In the genomic region with DNA sequence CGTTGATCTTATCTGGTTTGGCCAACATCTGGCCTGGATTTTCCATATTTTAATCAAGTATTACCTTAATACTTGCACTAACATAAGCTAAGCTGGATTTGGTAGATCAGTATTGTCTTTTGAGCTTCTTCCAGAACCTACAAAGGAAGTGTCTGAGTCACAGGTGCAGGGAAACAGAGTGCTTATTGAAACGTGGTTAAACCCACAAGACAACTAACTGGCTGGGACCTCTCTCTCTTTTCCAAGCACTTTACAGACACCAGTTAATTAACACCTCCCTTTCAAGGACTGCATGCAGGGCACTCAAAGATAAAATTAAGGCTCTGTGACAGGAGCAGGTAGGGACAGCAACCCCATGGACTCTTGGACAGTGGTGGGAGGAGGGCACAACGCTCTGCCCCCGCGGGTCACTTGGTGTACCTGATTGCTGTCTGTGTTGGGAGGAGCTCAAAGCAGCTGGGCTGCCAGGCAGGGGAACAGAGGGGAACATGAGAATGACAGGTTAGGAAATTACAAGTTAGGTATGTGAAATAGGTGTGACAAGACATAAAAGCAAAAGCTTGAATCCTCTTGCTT, we compare ENCODE assay signal across 17 cellular contexts.
DNase-seq lines count a peak whose midpoint lies in the region; ATAC-seq and TF ChIP-seq lines count a peak whose summit lies in the region.
"Had no signal": no experiment of that assay in that cellular context is flagged by ENCODE, and none has a peak within 500 bp of the region (broad histone marks: within the 10 kb centered on the region; RNA-seq: fewer than 3 reads in every experiment).

No MANE protein-coding gene starts in this region.

- H3K9ac ChIP-seq in mammary epithelial cell (ENCODE audit: insufficient read depth, low read length) (no peak overlapping the region), neural progenitor cell (no peak overlapping the region)

- H3K9me3 Mint-ChIP-seq in neural progenitor cell = no peaks in the 10 kb centered on the region

- H3K27me3 Mint-ChIP-seq in neural progenitor cell (ENCODE audit: insufficient read depth, low read depth) = no peaks in the 10 kb centered on the region

- H3K27ac ChIP-seq in mammary epithelial cell (ENCODE audit: insufficient read depth, low read depth, low read length) = no peak overlapping the region
- H3K27ac ChIP-seq in neural progenitor cell = no peak overlapping the region
- H3K27ac ChIP-seq: 22Rv1 had no signal

- dilution Hi-C loops in mammary epithelial cell (cut with HindIII; ENCODE audit: low sequenced_read_pairs) = no loop called here

- DNase-seq in NCI-H2227 (lab: John Stamatoyannopoulos, UW; ENCODE audit: unreplicated experiment) = peak; percentile 58
- no peak for DNase-seq in NCI-H2227 treated with DMSO at 0.1 percent for 48 hours (lab: John Stamatoyannopoulos, UW)
- peak; percentile 8 for DNase-seq in mammary epithelial cell
- DNase-seq in kidney glomerular epithelial cell (lab: John Stamatoyannopoulos, UW) = peak; percentile 24
- DNase-seq in neural progenitor cell (ENCODE audit: low spot score) = peak; percentile 44
- no peak for DNase-seq in SKM-1 (lab: John Stamatoyannopoulos, UW; ENCODE audit: unreplicated experiment)
- DNase-seq in NCI-H1048 (lab: John Stamatoyannopoulos, UW) = no peak
- DNase-seq: CD8-positive, alpha-beta T cell; COR-L47; DMS153; DND-41; GF-D8; HCEC 1CT; HFFc6 had no signal

- no peak for ATAC-seq in GM18517 (IDR thresholded peaks at IDR 0.05; ENCODE audit: unreplicated experiment)
- ATAC-seq: CD8-positive, alpha-beta T cell had no signal

- H2AFZ ChIP-seq in mammary epithelial cell (ENCODE audit: low read depth, low read length) (no peak overlapping the region), neural progenitor cell (replicated peaks) (no peak overlapping the region)

- BruUV-seq in mammary epithelial cell (replicated peaks; lab: Mats Ljungman, UMichigan) = no TSS peak

- H3K36me3 ChIP-seq in mammary epithelial cell (ENCODE audit: insufficient read depth, low read length) = no peaks in the 10 kb centered on the region
- no peaks in the 10 kb centered on the region for H3K36me3 ChIP-seq in neural progenitor cell

- H3K4me3 Mint-ChIP-seq in neural progenitor cell = no peak overlapping the region
- H3K4me3 Mint-ChIP-seq: CD14-positive monocyte; CD8-positive, alpha-beta T cell; HFFc6 had no signal

- H3K9me3 ChIP-seq in mammary epithelial cell (replicated peaks; ENCODE audit: insufficient read depth, low read length) = no peaks in the 10 kb centered on the region
- H3K9me3 ChIP-seq in neural progenitor cell (ENCODE audit: low read depth) = no peaks in the 10 kb centered on the region

- intact Hi-C loops in mammary epithelial cell (cut with micrococcal nuclease) = no loop called here

- CTCF ChIA-PET in mammary epithelial cell (lab: Charles Lee; ENCODE audit: low non-redundant PET) = interaction anchor here (0.7 kb wide), 1 partner anchor 124 kb away, joined by 3 read pairs; no protein-coding TSS in a partner anchor

- no peaks in the 10 kb centered on the region for H3K4me1 Mint-ChIP-seq in neural progenitor cell
- H3K4me1 Mint-ChIP-seq: CD14-positive monocyte had no signal

- no peak overlapping the region for H3K27ac Mint-ChIP-seq in neural progenitor cell
- H3K27ac Mint-ChIP-seq: CD14-positive monocyte; CD8-positive, alpha-beta T cell; HFFc6 had no signal

- no peaks in the 10 kb centered on the region for H3K4me1 ChIP-seq in mammary epithelial cell (ENCODE audit: insufficient read depth, low read length)
- peaks cover 7% of the 10 kb centered on the region for H3K4me1 ChIP-seq in neural progenitor cell

- TF ChIP-seq CTCF in mammary epithelial cell (conservative IDR thresholded peaks at IDR 0.05 in 1 of 2, IDR thresholded peaks at IDR 0.05 in 1 of 2; ENCODE audit: extremely low read depth in 1 of 2, insufficient read depth in 1 of 2, low read depth in 1 of 2, low read length in 2 of 2) (no peak), neural progenitor cell (IDR thresholded peaks at IDR 0.05) (no peak)

- 58% methylated on average over 5 of the region's 5 CpGs for WGBS in mammary epithelial cell (ENCODE audit: low coverage, missing lambda C conversion rate)

- H4K20me1 ChIP-seq in mammary epithelial cell (ENCODE audit: insufficient read depth, low read length) = no peaks in the 10 kb centered on the region
- H4K20me1 ChIP-seq in neural progenitor cell (ENCODE audit: low read depth) = no peaks in the 10 kb centered on the region

- H3K79me2 ChIP-seq in mammary epithelial cell (ENCODE audit: insufficient read depth, low read length) (no peaks in the 10 kb centered on the region), neural progenitor cell (ENCODE audit: low read depth) (no peaks in the 10 kb centered on the region)

- in situ Hi-C loops in mammary epithelial cell (cut with MboI; ENCODE audit: low sequenced_read_pairs in 2 of 2) = no loop called here

- H3K4me3 ChIP-seq in mammary epithelial cell (replicated peaks in 1 of 3; ENCODE audit: insufficient read depth in 1 of 3, low read depth in 2 of 3, low read length in 3 of 3) (no peak overlapping the region), neural progenitor cell (no peak overlapping the region)

- H3K4me2 ChIP-seq in mammary epithelial cell (ENCODE audit: insufficient read depth, low read depth, low read length) (no peak overlapping the region), neural progenitor cell (no peak overlapping the region)

- H3K27me3 ChIP-seq in mammary epithelial cell (ENCODE audit: insufficient read depth, low read length) (no peaks in the 10 kb centered on the region), neural progenitor cell (no peaks in the 10 kb centered on the region)

- peaks cover 6% of the 10 kb centered on the region for H3F3A ChIP-seq in neural progenitor cell (ENCODE audit: low read depth)

- no peaks in the 10 kb centered on the region for H3K36me3 Mint-ChIP-seq in neural progenitor cell
- H3K36me3 Mint-ChIP-seq: CD14-positive monocyte; CD8-positive, alpha-beta T cell had no signal

Comparison
In these comparisons a context has a peak if more than half of its experiments do, and no peak if none do; other contexts are left out.
1. DNase-seq: peak in NCI-H2227 (single experiment), mammary epithelial cell (single experiment), kidney glomerular epithelial cell (single experiment) and neural progenitor cell (single experiment); none in NCI-H2227 treated with DMSO at 0.1 percent for 48 hours (single experiment), SKM-1 (single experiment) and NCI-H1048 (single experiment).